Comparison of ENCODE assay signal across 19 cellular contexts in the genomic region with DNA sequence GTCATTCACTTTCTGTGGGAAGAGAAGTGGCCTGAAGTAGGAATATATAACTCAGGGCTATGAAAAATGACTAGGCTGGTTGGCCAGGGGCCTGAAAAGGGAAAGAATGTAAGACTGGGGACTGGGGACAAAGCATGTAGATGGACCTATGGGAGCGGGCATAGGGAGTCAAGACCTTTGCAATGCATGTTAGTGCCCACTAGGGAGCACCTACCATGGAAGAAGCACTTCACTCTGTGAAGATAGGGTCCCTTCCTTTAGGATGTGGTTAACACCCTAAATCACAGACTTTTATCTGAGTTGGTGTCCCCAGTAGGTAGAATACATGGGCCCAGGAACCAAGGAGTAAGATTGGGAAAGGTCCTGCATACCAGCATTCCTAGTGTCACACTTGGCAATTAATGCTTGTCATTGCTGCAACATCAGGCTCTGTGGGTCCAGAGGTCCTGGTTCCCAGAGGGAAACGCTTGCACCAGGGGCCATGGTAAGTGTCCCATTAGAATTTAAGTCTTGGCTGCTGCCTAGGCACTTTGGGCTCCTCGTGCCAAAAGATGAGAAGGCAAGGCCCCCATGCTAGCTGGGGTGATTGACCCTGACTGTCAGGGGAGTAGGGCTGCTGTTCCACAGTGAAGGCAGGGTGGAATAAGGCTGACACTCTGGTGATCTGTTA.
DNase-seq lines count a peak whose midpoint lies in the region; ATAC-seq and TF ChIP-seq lines count a peak whose summit lies in the region.
"Had no signal": no experiment of that assay in that cellular context is flagged by ENCODE, and none has a peak within 500 bp of the region (broad histone marks: within the 10 kb centered on the region; RNA-seq: fewer than 3 reads in every experiment).

No MANE protein-coding gene starts in this region.

- H3K4me3 ChIP-seq in NB4 (ENCODE audit: low read depth, low read length) (no peak overlapping the region), esophagus muscularis mucosa (no peak overlapping the region)
- H3K4me3 ChIP-seq in CD8-positive, alpha-beta memory T cell (ENCODE audit: low read length) = no peak overlapping the region
- H3K4me3 ChIP-seq: left ventricle myocardium inferior, Peyer's patch, vagina had no signal

- DNase-seq in ACHN (peak; percentile 4), NB4 (ENCODE audit: low read depth) (peak; percentile 27), esophagus muscularis mucosa (ENCODE audit: extremely low spot score) (peak; percentile 55), NCI-H1694 (lab: John Stamatoyannopoulos, UW) (no peak)
- DNase-seq in activated T-cell treated with anti-CD3 and anti-CD28 coated beads, Interleukin-2, amount 50 U/mL, for 72 hours = no peak
- DNase-seq in CD8-positive, alpha-beta memory T cell = no peak
- DNase-seq: activated CD4-positive, alpha-beta T cell treated with anti-CD3 and anti-CD28 coated beads, Interleukin-2, amount 50 U/mL, for 4 hours; activated naive CD4-positive, alpha-beta T cell; effector memory CD4-positive, alpha-beta T cell; KG1; left ventricle myocardium inferior; natural killer cell; Peyer's patch; right cardiac atrium; stimulated activated CD4-positive, alpha-beta T cell treated with anti-CD3 and anti-CD28 coated beads, Interleukin-4, amount 100 ng/mL, for 24 hours; stimulated activated naive CD4-positive, alpha-beta T cell had no signal

- peaks cover 9% of the 10 kb centered on the region for H3K4me1 Mint-ChIP-seq in activated T-cell treated with anti-CD3 and anti-CD28 coated beads, Interleukin-2, amount 50 U/mL, for 72 hours (ENCODE audit: low read depth)
- peaks cover 3 to 8% (median 3%) of the 10 kb centered on the region in 3 donors for H3K4me1 Mint-ChIP-seq in CD8-positive, alpha-beta memory T cell

- no peak overlapping the region for H3K4me3 Mint-ChIP-seq in activated T-cell treated with anti-CD3 and anti-CD28 coated beads, Interleukin-2, amount 50 U/mL, for 72 hours
- H3K4me3 Mint-ChIP-seq in CD8-positive, alpha-beta memory T cell = no peak overlapping the region
- H3K4me3 Mint-ChIP-seq: natural killer cell had no signal

- POLR2A ChIA-PET in CD8-positive, alpha-beta memory T cell (lab: Charles Lee) = no interaction called here

- in situ Hi-C loops in ACHN (cut with HindIII; ENCODE audit: low pct_ligation_motif_present, low pct_unique_long_range_greater_than_20kb, low sequenced_read_pairs) = no loop called here

- no peaks in the 10 kb centered on the region for H3K9me3 Mint-ChIP-seq in activated T-cell treated with anti-CD3 and anti-CD28 coated beads, Interleukin-2, amount 50 U/mL, for 72 hours
- no peaks in the 10 kb centered on the region for H3K9me3 Mint-ChIP-seq in CD8-positive, alpha-beta memory T cell
- H3K9me3 Mint-ChIP-seq: natural killer cell had no signal

- CTCF ChIA-PET in CD8-positive, alpha-beta memory T cell (lab: Charles Lee) = interaction anchor here (1.3 kb wide), 1 partner anchor 76 kb away, joined by 4 read pairs; no protein-coding TSS in a partner anchor

- TF ChIP-seq CTCF in GM12874 (IDR thresholded peaks at IDR 0.05; ENCODE audit: insufficient read depth, low read depth, low read length) = peak; percentile 43; the same call in 1 of the 2 replicates
- TF ChIP-seq CTCF in NB4 (IDR thresholded peaks at IDR 0.05; ENCODE audit: low read depth, low read length) = peak; percentile 28
- TF ChIP-seq CTCF in esophagus muscularis mucosa (IDR thresholded peaks at IDR 0.05) = no peak

- no peaks in the 10 kb centered on the region for H3K36me3 ChIP-seq in esophagus muscularis mucosa
- H3K36me3 ChIP-seq in CD8-positive, alpha-beta memory T cell (ENCODE audit: insufficient read depth, low read length) = no peaks in the 10 kb centered on the region
- H3K36me3 ChIP-seq: left ventricle myocardium inferior, Peyer's patch, vagina had no signal

- no peak overlapping the region for H3K27ac ChIP-seq in esophagus muscularis mucosa (replicated peaks in 1 of 4)
- no peak overlapping the region for H3K27ac ChIP-seq in CD8-positive, alpha-beta memory T cell (ENCODE audit: low read depth, low read length)
- H3K27ac ChIP-seq: left ventricle myocardium inferior, Peyer's patch, vagina had no signal

- H3K9me3 ChIP-seq in esophagus muscularis mucosa = no peaks in the 10 kb centered on the region
- no peaks in the 10 kb centered on the region for H3K9me3 ChIP-seq in CD8-positive, alpha-beta memory T cell (ENCODE audit: low read length)
- H3K9me3 ChIP-seq: left ventricle myocardium inferior, Peyer's patch, vagina had no signal

- no peak overlapping the region for H3K27ac Mint-ChIP-seq in activated T-cell treated with anti-CD3 and anti-CD28 coated beads, Interleukin-2, amount 50 U/mL, for 72 hours
- no peak overlapping the region for H3K27ac Mint-ChIP-seq in CD8-positive, alpha-beta memory T cell
- H3K27ac Mint-ChIP-seq: natural killer cell had no signal

- H3K27me3 Mint-ChIP-seq in activated T-cell treated with anti-CD3 and anti-CD28 coated beads, Interleukin-2, amount 50 U/mL, for 72 hours (ENCODE audit: low read depth) = peaks cover 8% of the 10 kb centered on the region
- H3K27me3 Mint-ChIP-seq in CD8-positive, alpha-beta memory T cell = peaks cover 7 to 9% of the 10 kb centered on the region in 2 donors

- ATAC-seq in HG02938 (IDR thresholded peaks at IDR 0.05; ENCODE audit: unreplicated experiment) = no peak
- ATAC-seq in activated T-cell treated with anti-CD3 and anti-CD28 coated beads, Interleukin-2, amount 50 U/mL, for 72 hours (replicated peaks in 1 of 2) = no peak
- ATAC-seq: right cardiac atrium had no signal

- intact Hi-C loops in esophagus muscularis mucosa (cut with DNase I) = no loop called here

- WGBS in esophagus muscularis mucosa = 83% methylated on average over 3 of the region's 3 CpGs

- no peaks in the 10 kb centered on the region for H3K27me3 ChIP-seq in esophagus muscularis mucosa
- H3K27me3 ChIP-seq in CD8-positive, alpha-beta memory T cell (ENCODE audit: insufficient read depth, low read length, poor library complexity, severe bottlenecking) = no peaks in the 10 kb centered on the region
- H3K27me3 ChIP-seq: Peyer's patch, vagina had no signal

- TF ChIP-seq POLR2A in NB4 (IDR thresholded peaks at IDR 0.05; ENCODE audit: extremely low read depth, insufficient read length) = no peak
- no peak for TF ChIP-seq POLR2A in esophagus muscularis mucosa (IDR thresholded peaks at IDR 0.05; ENCODE audit: low read depth)

- H3K36me3 Mint-ChIP-seq in activated T-cell treated with anti-CD3 and anti-CD28 coated beads, Interleukin-2, amount 50 U/mL, for 72 hours (ENCODE audit: insufficient read depth in 2 of 2) = no peaks in the 10 kb centered on the region
- no peaks in the 10 kb centered on the region for H3K36me3 Mint-ChIP-seq in CD8-positive, alpha-beta memory T cell
- H3K36me3 Mint-ChIP-seq: natural killer cell had no signal

- TF ChIP-seq EP300 in esophagus muscularis mucosa (IDR thresholded peaks at IDR 0.05) = no peak

- H3K4me1 ChIP-seq in esophagus muscularis mucosa = peaks cover 0 to 5% (median 3%) of the 10 kb centered on the region in 4 donors
- no peaks in the 10 kb centered on the region for H3K4me1 ChIP-seq in CD8-positive, alpha-beta memory T cell (ENCODE audit: insufficient read depth, low read length)
- H3K4me1 ChIP-seq: Peyer's patch, vagina had no signal

Comparison
In these comparisons a context has a peak if more than half of its experiments do, and no peak if none do; other contexts are left out.
1. DNase-seq: peak in ACHN (single experiment), NB4 (single experiment) and esophagus muscularis mucosa (single experiment); none in NCI-H1694 (single experiment), activated T-cell treated with anti-CD3 and anti-CD28 coated beads, Interleukin-2, amount 50 U/mL, for 72 hours (0 of 2) and CD8-positive, alpha-beta memory T cell (0 of 5).
2. CTCF ChIP-seq: peak in GM12874 (single experiment) and NB4 (single experiment); none in esophagus muscularis mucosa (0 of 3).